ENCODE assay signal across 10 cellular contexts in genomic region chr2:176079851-176080539, GRCh38. TPM values are rescaled to one million over a fixed set of nuclear protein-coding genes. Genes with fewer than 3 reads are reported as not detected.
A peak's percentile ranks its signal among the peaks of the same experiment; 100 is the strongest.
DNase-seq lines count a peak whose midpoint lies in the region; ATAC-seq and TF ChIP-seq lines count a peak whose summit lies in the region.
"Had no signal": no experiment of that assay in that cellular context is flagged by ENCODE, and none has a peak within 500 bp of the region (broad histone marks: within the 10 kb centered on the region; RNA-seq: fewer than 3 reads in every experiment).

No MANE protein-coding gene starts in this region.

- peak overlapping the region; percentile 66 for H3K27ac Mint-ChIP-seq in activated B cell treated with CpG ODN at 0.5 μM for 24 hours

- CTCF ChIA-PET in activated B cell treated with CpG ODN at 0.5 μM for 24 hours (lab: Charles Lee), result no interaction called here

- H3K4me1 ChIP-seq in heart right ventricle (peaks cover 0 to 50% (median 12%) of the 10 kb centered on the region in 9 donors), skeletal muscle tissue (ENCODE audit: control insufficient read depth in 3 of 3, insufficient read depth in 3 of 3, low read length in 3 of 3) (peaks cover 11 to 27% (median 16%) of the 10 kb centered on the region in 3 donors)

- H3K4me3 ChIP-seq in NB4 (ENCODE audit: low read depth, low read length), result peak overlapping the region; percentile 56
- H3K4me3 ChIP-seq in heart right ventricle, result peak overlapping the region in 4 of 10 donors; percentile 8 to 31 (median 23)
- H3K4me3 ChIP-seq in skeletal muscle tissue (ENCODE audit: low read length in 3 of 3), result peak overlapping the region in 2 of 3 donors; percentile 45 to 53

- no peak for ATAC-seq in activated B cell treated with CpG ODN at 0.5 μM for 24 hours (ENCODE audit: low read depth)
- ATAC-seq in heart right ventricle, result peak in 6 of 8 donors; percentile 33 to 80 (median 61)
- ATAC-seq in HG02885 (IDR thresholded peaks at IDR 0.05; ENCODE audit: poor library complexity, unreplicated experiment), result no peak

- peaks cover 2% of the 10 kb centered on the region for H3K9me3 Mint-ChIP-seq in activated B cell treated with CpG ODN at 0.5 μM for 24 hours

- DNase-seq in DMS79 treated with DMSO at 0.1 percent for 48 hours (lab: John Stamatoyannopoulos, UW), result peak; percentile 90
- no peak for DNase-seq in DMS79 (lab: John Stamatoyannopoulos, UW)
- DNase-seq in NB4 (ENCODE audit: low read depth), result peak; percentile 89
- DNase-seq in activated B cell treated with CpG ODN at 0.5 μM for 24 hours, result no peak
- peak in 1 of 2 donors; percentile 47 for DNase-seq in heart right ventricle
- DNase-seq in HCEC 1CT, result no peak

- WGBS in heart right ventricle, 2 donors, result 1 to 3% methylated on average over 72 to 82 of the region's 85 CpGs

- H3K36me3 Mint-ChIP-seq in activated B cell treated with CpG ODN at 0.5 μM for 24 hours (ENCODE audit: low read depth), result peaks cover 5% of the 10 kb centered on the region

- peak overlapping the region; percentile 53 for H3K4me3 Mint-ChIP-seq in activated B cell treated with CpG ODN at 0.5 μM for 24 hours

- H3K36me3 ChIP-seq in heart right ventricle (peaks cover 0 to 3% (median 0%) of the 10 kb centered on the region in 9 donors), skeletal muscle tissue (ENCODE audit: control insufficient read depth in 3 of 3, insufficient read depth in 3 of 3, low read length in 3 of 3) (no peaks in the 10 kb centered on the region)

- peaks cover 7% of the 10 kb centered on the region for H3K4me1 Mint-ChIP-seq in activated B cell treated with CpG ODN at 0.5 μM for 24 hours

- no peak overlapping the region for H3K9ac ChIP-seq in skeletal muscle tissue (ENCODE audit: low read depth in 1 of 3, low read length in 3 of 3)

- intact Hi-C loops in activated B cell treated with CpG ODN at 0.5 μM for 24 hours (cut with micrococcal nuclease) (loop anchor here (2.0 to 5.0 kb wide), 2 partner anchors 79 to 1743 kb away; no protein-coding TSS in a partner anchor), heart right ventricle (cut with DNase I) (loop anchor here in 2 of 10 donors (2.0 to 5.0 kb wide), 2 partner anchors 389 to 398 kb away; no protein-coding TSS in a partner anchor)

- TF ChIP-seq CTCF in NB4 (IDR thresholded peaks at IDR 0.05; ENCODE audit: low read depth, low read length), result peak; percentile 88
- TF ChIP-seq CTCF in activated B cell treated with CpG ODN at 0.5 μM for 24 hours (IDR thresholded peaks at IDR 0.05), result no peak
- peak; percentile 25 to 75 (median 70) for TF ChIP-seq CTCF in heart right ventricle (IDR thresholded peaks at IDR 0.05)

- H3K9me3 ChIP-seq in heart right ventricle (peaks cover 0 to 11% (median 0%) of the 10 kb centered on the region in 11 donors), skeletal muscle tissue (ENCODE audit: control insufficient read depth in 3 of 3, low read length in 3 of 3) (peaks cover 0 to 1% (median 0%) of the 10 kb centered on the region in 3 donors)

- peaks cover 65% of the 10 kb centered on the region for H3K27me3 Mint-ChIP-seq in activated B cell treated with CpG ODN at 0.5 μM for 24 hours

- no peak overlapping the region for H3K27ac ChIP-seq in heart right ventricle
- H3K27ac ChIP-seq in skeletal muscle tissue (ENCODE audit: low read depth, low read length), result no peak overlapping the region

- H3K27me3 ChIP-seq in heart right ventricle (peaks cover 72 to 100% (median 98%) of the 10 kb centered on the region in 7 donors), skeletal muscle tissue (ENCODE audit: control insufficient read depth in 3 of 3, insufficient read depth in 3 of 3, low read length in 3 of 3) (peaks cover 92 to 95% (median 94%) of the 10 kb centered on the region in 3 donors)

- POLR2A ChIA-PET in activated B cell treated with CpG ODN at 0.5 μM for 24 hours (lab: Charles Lee), result no interaction called here

- TF ChIP-seq POLR2A in NB4 (IDR thresholded peaks at IDR 0.05; ENCODE audit: extremely low read depth, insufficient read length), result no peak

RNA-seq across cellular contexts. Expression of gene EVX2, which starts 3.8 kb away (rescaled TPM):
- total RNA-seq in activated B cell treated with CpG ODN at 0.5 μM for 24 hours (not detected in 2 replicates), heart right ventricle (not detected), skeletal muscle tissue (under 0.01 TPM)
- polyA plus RNA-seq in heart right ventricle, result not detected
- total RNA-seq: activated naive CD4-positive, alpha-beta T cell treated with anti-CD3 and anti-CD28 coated beads, Interleukin-2, amount 50 U/mL, for 72 hours had no signal

RNA-seq across cellular contexts. Expression of gene HOXD13, which starts 12.5 kb away (rescaled TPM):
- total RNA-seq in activated B cell treated with CpG ODN at 0.5 μM for 24 hours (not detected in 2 replicates), heart right ventricle (not detected), skeletal muscle tissue (under 0.01 TPM)
- not detected for polyA plus RNA-seq in heart right ventricle
- total RNA-seq: activated naive CD4-positive, alpha-beta T cell treated with anti-CD3 and anti-CD28 coated beads, Interleukin-2, amount 50 U/mL, for 72 hours had no signal

RNA-seq across cellular contexts. Expression of gene HOXD12, which starts 19.6 kb away (rescaled TPM):
- not detected in 2 replicates for total RNA-seq in activated B cell treated with CpG ODN at 0.5 μM for 24 hours
- not detected for total RNA-seq in heart right ventricle
- not detected for polyA plus RNA-seq in heart right ventricle
- not detected for total RNA-seq in skeletal muscle tissue
- total RNA-seq: activated naive CD4-positive, alpha-beta T cell treated with anti-CD3 and anti-CD28 coated beads, Interleukin-2, amount 50 U/mL, for 72 hours; subcutaneous adipose tissue had no signal

RNA-seq across cellular contexts. Expression of gene HOXD11, which starts 27.1 kb away (rescaled TPM):
- not detected in 2 replicates for total RNA-seq in activated B cell treated with CpG ODN at 0.5 μM for 24 hours
- total RNA-seq in heart right ventricle, result not detected
- not detected for polyA plus RNA-seq in heart right ventricle
- total RNA-seq in skeletal muscle tissue, result not detected
- total RNA-seq: activated naive CD4-positive, alpha-beta T cell treated with anti-CD3 and anti-CD28 coated beads, Interleukin-2, amount 50 U/mL, for 72 hours; subcutaneous adipose tissue had no signal

RNA-seq across cellular contexts. Expression of gene HOXD10, which starts 36.6 kb away (rescaled TPM):
- not detected in 2 replicates for total RNA-seq in activated B cell treated with CpG ODN at 0.5 μM for 24 hours
- not detected for total RNA-seq in heart right ventricle
- not detected for polyA plus RNA-seq in heart right ventricle
- 0.52 TPM for total RNA-seq in skeletal muscle tissue
- total RNA-seq: activated naive CD4-positive, alpha-beta T cell treated with anti-CD3 and anti-CD28 coated beads, Interleukin-2, amount 50 U/mL, for 72 hours had no signal

Comparison
In these comparisons a context has a peak if more than half of its experiments do, and no peak if none do; other contexts are left out.
1. DNase-seq: peak in DMS79 treated with DMSO at 0.1 percent for 48 hours (single experiment) and NB4 (single experiment); none in DMS79 (single experiment), activated B cell treated with CpG ODN at 0.5 μM for 24 hours (single experiment) and HCEC 1CT (single experiment).
2. ATAC-seq: peak in heart right ventricle (6 of 8); none in activated B cell treated with CpG ODN at 0.5 μM for 24 hours (single experiment) and HG02885 (single experiment).